Comparison of ENCODE assay signal across 28 cellular contexts in the genomic region with DNA sequence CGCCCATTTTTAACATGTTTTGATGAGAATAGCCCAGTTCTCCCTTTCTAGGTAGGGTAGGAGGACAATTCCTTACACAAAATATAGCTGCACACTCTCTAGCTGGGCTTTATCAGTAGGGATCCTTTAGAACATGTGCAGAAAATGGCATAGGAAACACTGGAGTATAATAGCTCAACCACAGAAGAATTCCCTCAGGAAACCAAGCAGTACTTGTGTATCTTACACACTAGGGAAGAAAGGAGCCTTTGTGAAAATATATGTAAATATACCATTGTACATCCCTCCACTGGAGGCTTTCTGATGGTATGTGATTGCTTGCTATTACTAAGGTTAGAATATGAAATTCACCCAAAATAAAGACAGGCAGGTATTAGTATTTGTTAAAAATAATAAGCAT.
"Had no signal": no experiment of that assay in that cellular context is flagged by ENCODE, and none has a peak within 500 bp of the region (broad histone marks: within the 10 kb centered on the region; RNA-seq: fewer than 3 reads in every experiment).

No MANE protein-coding gene starts in this region.

- H3K36me3 ChIP-seq: left lung, lower lobe of right lung, neutrophil, stomach, thyroid gland, transverse colon, upper lobe of left lung, vagina had no signal

- H3K27ac ChIP-seq: left lung, lower lobe of right lung, neutrophil, parathyroid adenoma, skin epidermis, stomach, testis, thyroid gland, transverse colon, upper lobe of left lung, vagina had no signal

- H3K79me2 ChIP-seq: parathyroid adenoma had no signal

- H3K4me1 ChIP-seq: left lung, lower lobe of right lung, parathyroid adenoma, stomach, testis, thyroid gland, transverse colon, upper lobe of left lung, vagina had no signal

- H3K9ac ChIP-seq: parathyroid adenoma had no signal

- FAIRE-seq: islet of Langerhans had no signal

- H3K4me3 ChIP-seq: left lung, lower lobe of right lung, skin epidermis, stomach, testis, thyroid gland, transverse colon, upper lobe of left lung, vagina had no signal

- ATAC-seq: left colon; left lung; lower lobe of right lung; naive thymus-derived CD8-positive, alpha-beta T cell; right cardiac atrium; sciatic nerve; stimulated activated naive B cell treated with anti-CD40 and anti-IgM and Interleukin-4, amounts not matched to agents 10 μg/mL and 1 μg/mL and 100 μg/mL, for 72 hours; stimulated activated naive CD8-positive, alpha-beta T cell treated with anti-CD3 and anti-CD28 coated beads, Interleukin-15, Interleukin-2, amounts not matched to agents 100 U/mL and 50 U/mL, for 24 hours had no signal

- H2AFZ ChIP-seq: parathyroid adenoma had no signal

- H3K27me3 ChIP-seq: left lung, neutrophil, stomach, testis, thyroid gland, transverse colon, upper lobe of left lung, vagina had no signal

- DNase-seq: immature natural killer cell; kidney; left colon; left lung; lower lobe of right lung; mammary epithelial cell; mesenchymal stem cell; naive thymus-derived CD8-positive, alpha-beta T cell; occipital lobe; retina; right cardiac atrium; stimulated activated CD4-positive, alpha-beta T cell treated with anti-CD3 and anti-CD28 coated beads, Interleukin-12 subunit alpha, Interleukin-12 subunit beta, amount 100 ng/mL, for 4 hours; stimulated activated CD4-positive, alpha-beta T cell treated with anti-CD3 and anti-CD28 coated beads, Interleukin-15, amount 100 ng/mL, for 24 hours; stimulated activated CD4-positive, alpha-beta T cell treated with anti-CD3 and anti-CD28 coated beads, Interleukin-2, amount 100 ng/mL, for 24 hours; stimulated activated CD4-positive, alpha-beta T cell treated with anti-CD3 and anti-CD28 coated beads, Interleukin-4, amount 100 ng/mL, for 1 hour; stimulated activated naive B cell treated with anti-CD40 and anti-IgM and Interleukin-4, amounts not matched to agents 10 μg/mL and 1 μg/mL and 100 μg/mL, for 72 hours; stimulated activated naive CD8-positive, alpha-beta T cell treated with anti-CD3 and anti-CD28 coated beads, Interleukin-15, Interleukin-2, amounts not matched to agents 100 U/mL and 50 U/mL, for 24 hours; stomach; testis; thyroid gland; transverse colon; upper lobe of left lung had no signal

- H3K9me3 ChIP-seq: left lung, lower lobe of right lung, neutrophil, stomach, testis, thyroid gland, transverse colon, upper lobe of left lung, vagina had no signal
